In the genomic region with DNA sequence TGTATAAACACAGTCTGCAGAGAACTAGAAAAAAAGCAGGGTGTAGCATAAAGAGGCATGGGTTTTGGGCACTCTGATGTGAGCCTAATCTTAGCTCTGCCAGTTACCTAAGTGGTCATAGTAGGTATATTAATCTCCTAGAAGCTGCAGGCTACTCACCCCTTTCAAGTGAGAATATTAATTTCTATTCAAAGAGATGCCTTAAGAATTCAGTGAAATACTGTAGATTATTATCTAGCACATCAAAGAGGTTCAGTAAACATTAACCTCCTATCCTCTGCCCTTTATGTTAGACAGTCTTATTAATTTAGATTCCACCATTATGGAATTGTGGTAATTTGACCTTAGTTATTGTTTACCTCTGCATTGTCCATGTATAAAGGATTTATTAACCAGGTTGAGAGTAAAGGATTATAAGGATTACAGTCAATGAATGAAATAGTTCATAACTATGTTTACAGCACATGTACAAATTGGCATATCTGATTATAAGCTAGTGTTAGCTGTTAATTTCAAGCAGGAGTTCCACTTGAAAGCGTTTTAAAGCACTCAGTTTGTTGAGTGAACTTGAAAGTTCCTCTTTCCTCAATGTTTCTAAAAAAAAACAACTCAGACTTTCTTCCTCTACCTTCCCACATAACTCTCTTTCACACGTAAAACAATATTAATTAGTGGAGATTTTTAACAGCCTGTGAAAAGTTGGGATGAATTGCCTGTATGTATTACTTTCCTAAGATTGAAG, we compare ENCODE assay signal across 14 cellular contexts.
DNase-seq lines count a peak whose midpoint lies in the region; ATAC-seq and TF ChIP-seq lines count a peak whose summit lies in the region.
"Had no signal": no experiment of that assay in that cellular context is flagged by ENCODE, and none has a peak within 500 bp of the region (broad histone marks: within the 10 kb centered on the region; RNA-seq: fewer than 3 reads in every experiment).

No MANE protein-coding gene starts in this region.

- H3K27me3 Mint-ChIP-seq in activated T-cell treated with anti-CD3 and anti-CD28 coated beads, Interleukin-2, amount 50 U/mL, for 24 hours = no peaks in the 10 kb centered on the region

- POLR2A ChIA-PET in OCI-LY7 (lab: Charles Lee) (interaction anchor here (0.5 to 1.4 kb wide), 7 partner anchors 9 to 1514 kb away, joined by 3 to 6 read pairs (median 3); no protein-coding TSS in a partner anchor), RWPE1 (lab: Yijun Ruan, JAX; ENCODE audit: low non-redundant PET) (no interaction called here)

- no peaks in the 10 kb centered on the region for H3K9me3 ChIP-seq in OCI-LY7 (ENCODE audit: low read length)
- no peaks in the 10 kb centered on the region for H3K9me3 ChIP-seq in upper lobe of right lung

- no peak overlapping the region for H2AFZ ChIP-seq in OCI-LY7 (ENCODE audit: low read length)

- peaks cover 13% of the 10 kb centered on the region for H3K36me3 Mint-ChIP-seq in activated T-cell treated with anti-CD3 and anti-CD28 coated beads, Interleukin-2, amount 50 U/mL, for 24 hours (ENCODE audit: low read depth)

- no TSS peak for BruUV-seq in OCI-LY7 (replicated peaks; lab: Mats Ljungman, UMichigan)

- H3K4me3 ChIP-seq in OCI-LY7 (ENCODE audit: low read depth, low read length, poor library complexity, severe bottlenecking) (no peak overlapping the region), upper lobe of right lung (no peak overlapping the region)

- DNase-seq in CD1c-positive myeloid dendritic cell (ENCODE audit: extremely low spot score) (peak; percentile 10), OCI-LY7 (ENCODE audit: low spot score) (peak; percentile 5), upper lobe of right lung (no peak), islet precursor cell (no peak), RWPE1 (ENCODE audit: low spot score) (no peak)
- DNase-seq in activated T-cell treated with anti-CD3 and anti-CD28 coated beads, Interleukin-2, amount 50 U/mL, for 24 hours = no peak
- DNase-seq: dermis blood vessel endothelial cell, DMS79 treated with DMSO at 0.1 percent for 48 hours, foreskin fibroblast, left colon, NCI-H524 had no signal

- ATAC-seq in GM19452 (IDR thresholded peaks at IDR 0.05; ENCODE audit: unreplicated experiment) = peak; percentile 73
- ATAC-seq in HG03060 (IDR thresholded peaks at IDR 0.05; ENCODE audit: low read depth, unreplicated experiment) = peak; percentile 43
- no peak for ATAC-seq in upper lobe of right lung
- ATAC-seq: left colon; stimulated activated effector memory CD8-positive, alpha-beta T cell treated with anti-CD3 and anti-CD28 coated beads, Interleukin-12 subunit alpha, Interleukin-12 subunit beta, amount 100 ng/mL, for 72 hours had no signal

- no peaks in the 10 kb centered on the region for H3K9me3 Mint-ChIP-seq in activated T-cell treated with anti-CD3 and anti-CD28 coated beads, Interleukin-2, amount 50 U/mL, for 24 hours
- H3K9me3 Mint-ChIP-seq: stimulated activated effector memory CD8-positive, alpha-beta T cell treated with anti-CD3 and anti-CD28 coated beads, Interleukin-12 subunit alpha, Interleukin-12 subunit beta, amount 100 ng/mL, for 72 hours had no signal

- no peaks in the 10 kb centered on the region for H3K79me2 ChIP-seq in OCI-LY7 (ENCODE audit: insufficient read depth, low read depth, low read length)

- no peak overlapping the region for H3K27ac ChIP-seq in OCI-LY7 (ENCODE audit: low read depth, low read length, poor library complexity, severe bottlenecking)
- H3K27ac ChIP-seq in upper lobe of right lung = no peak overlapping the region
- H3K27ac ChIP-seq in RWPE1 = no peak overlapping the region

- H3K36me3 ChIP-seq in OCI-LY7 (ENCODE audit: insufficient read depth, low read length) = no peaks in the 10 kb centered on the region
- H3K36me3 ChIP-seq in upper lobe of right lung = no peaks in the 10 kb centered on the region

- intact Hi-C loops in OCI-LY7 (cut with micrococcal nuclease; ENCODE audit: unreplicated experiment) (no loop called here), upper lobe of right lung (cut with DNase I) (no loop called here)

- H3K9me2 ChIP-seq in OCI-LY7 (ENCODE audit: insufficient read depth, low read length) = no peaks in the 10 kb centered on the region

- TF ChIP-seq CTCF in OCI-LY7 (conservative IDR thresholded peaks at IDR 0.05; ENCODE audit: low read length) (no peak), upper lobe of right lung (IDR thresholded peaks at IDR 0.05) (no peak), RWPE1 (conservative IDR thresholded peaks at IDR 0.05; ENCODE audit: low read depth) (no peak)

- peak overlapping the region; percentile 0; the same call in 1 of the 2 replicates for H3K4me2 ChIP-seq in OCI-LY7 (ENCODE audit: low read length)

- H3K27me3 ChIP-seq in upper lobe of right lung = no peaks in the 10 kb centered on the region

- no peaks in the 10 kb centered on the region for H4K20me1 ChIP-seq in OCI-LY7 (ENCODE audit: insufficient read depth, low read length)

- peaks cover 13% of the 10 kb centered on the region for H3K4me1 Mint-ChIP-seq in activated T-cell treated with anti-CD3 and anti-CD28 coated beads, Interleukin-2, amount 50 U/mL, for 24 hours (ENCODE audit: low read depth)
- H3K4me1 Mint-ChIP-seq: stimulated activated effector memory CD8-positive, alpha-beta T cell treated with anti-CD3 and anti-CD28 coated beads, Interleukin-12 subunit alpha, Interleukin-12 subunit beta, amount 100 ng/mL, for 72 hours had no signal

- H3K4me3 Mint-ChIP-seq in activated T-cell treated with anti-CD3 and anti-CD28 coated beads, Interleukin-2, amount 50 U/mL, for 24 hours = no peak overlapping the region
- H3K4me3 Mint-ChIP-seq: stimulated activated effector memory CD8-positive, alpha-beta T cell treated with anti-CD3 and anti-CD28 coated beads, Interleukin-12 subunit alpha, Interleukin-12 subunit beta, amount 100 ng/mL, for 72 hours had no signal

- CTCF ChIA-PET in OCI-LY7 (lab: Charles Lee; ENCODE audit: unreplicated experiment) = no interaction called here
- CTCF ChIA-PET in RWPE1 (lab: Yijun Ruan, JAX) = no interaction called here

- H3K4me1 ChIP-seq in OCI-LY7 (ENCODE audit: insufficient read depth, low read length, poor library complexity, severe bottlenecking) (no peaks in the 10 kb centered on the region), upper lobe of right lung (no peaks in the 10 kb centered on the region)

- H3K27ac Mint-ChIP-seq in activated T-cell treated with anti-CD3 and anti-CD28 coated beads, Interleukin-2, amount 50 U/mL, for 24 hours = no peak overlapping the region
- H3K27ac Mint-ChIP-seq: stimulated activated effector memory CD8-positive, alpha-beta T cell treated with anti-CD3 and anti-CD28 coated beads, Interleukin-12 subunit alpha, Interleukin-12 subunit beta, amount 100 ng/mL, for 72 hours had no signal

Comparison
In these comparisons a context has a peak if more than half of its experiments do, and no peak if none do; other contexts are left out.
1. DNase-seq: peak in CD1c-positive myeloid dendritic cell (single experiment) and OCI-LY7 (single experiment); none in upper lobe of right lung (single experiment), activated T-cell treated with anti-CD3 and anti-CD28 coated beads, Interleukin-2, amount 50 U/mL, for 24 hours (single experiment), islet precursor cell (single experiment) and RWPE1 (single experiment).